Comparison of ENCODE assay signal across 24 cellular contexts in the genomic region with DNA sequence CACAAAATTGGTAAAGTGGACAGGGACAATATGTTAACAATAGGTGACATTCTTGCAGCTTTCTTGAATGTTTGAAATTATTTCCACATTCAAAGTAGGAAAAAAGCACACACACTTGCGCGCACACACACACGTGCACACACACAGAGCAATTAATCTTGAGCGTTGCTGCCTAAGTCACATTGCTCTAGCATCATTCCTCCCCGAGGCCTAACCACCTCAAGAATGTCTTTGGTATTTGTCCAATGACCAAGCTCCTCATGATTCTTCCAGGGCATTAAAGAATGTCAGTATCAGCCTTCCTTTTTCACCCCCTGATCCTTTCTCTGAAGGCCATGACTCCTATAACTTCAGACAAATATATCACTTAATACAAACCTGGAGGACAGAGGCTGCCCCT.
DNase-seq lines count a peak whose midpoint lies in the region; ATAC-seq and TF ChIP-seq lines count a peak whose summit lies in the region.
"Had no signal": no experiment of that assay in that cellular context is flagged by ENCODE, and none has a peak within 500 bp of the region (broad histone marks: within the 10 kb centered on the region; RNA-seq: fewer than 3 reads in every experiment).

No MANE protein-coding gene starts in this region.

- H4K91ac ChIP-seq in mesenchymal stem cell (ENCODE audit: low read length) = no peak overlapping the region

- no peak overlapping the region for H2BK120ac ChIP-seq in mesenchymal stem cell (ENCODE audit: low read depth, low read length)

- no peaks in the 10 kb centered on the region for H3K4me1 ChIP-seq in mesenchymal stem cell (ENCODE audit: control insufficient read depth, insufficient read depth, low read depth, low read length)
- H3K4me1 ChIP-seq: Caco-2, esophagus squamous epithelium, tibial nerve had no signal

- no peak overlapping the region for H3K23ac ChIP-seq in mesenchymal stem cell (ENCODE audit: low read length in 2 of 2)

- H2BK12ac ChIP-seq in mesenchymal stem cell (ENCODE audit: low read length in 2 of 2) = no peak overlapping the region

- H3K9ac ChIP-seq in mesenchymal stem cell (ENCODE audit: low read length) = no peak overlapping the region

- no peak overlapping the region for H3K4me3 Mint-ChIP-seq in activated CD8-positive, alpha-beta T cell treated with anti-CD3 and anti-CD28 coated beads, Interleukin-2, amount 10 ng/mL, durations not matched to agents 7 days and 5 days
- H3K4me3 Mint-ChIP-seq: activated naive CD8-positive, alpha-beta T cell treated with anti-CD3 and anti-CD28 coated beads, Interleukin-2, amount 10 ng/mL, durations not matched to agents 7 days and 5 days; B cell; memory B cell; naive thymus-derived CD4-positive, alpha-beta T cell had no signal

- H4K8ac ChIP-seq in mesenchymal stem cell (ENCODE audit: low read length) = no peak overlapping the region

- no peak overlapping the region for H3K18ac ChIP-seq in mesenchymal stem cell (ENCODE audit: low read depth in 1 of 2, low read length in 2 of 2)

- TF ChIP-seq CTCF in GM13976 (IDR thresholded peaks at IDR 0.05; ENCODE audit: borderline replicate concordance, control extremely low read depth, extremely low read depth, insufficient read depth, missing control alignments) = no peak

- no peak overlapping the region for H3K4me3 ChIP-seq in mesenchymal stem cell (ENCODE audit: insufficient read depth in 1 of 2, low read depth in 1 of 2, low read length in 2 of 2)
- H3K4me3 ChIP-seq: esophagus squamous epithelium, tibial nerve had no signal

- no peak for ATAC-seq in activated CD8-positive, alpha-beta T cell treated with anti-CD3 and anti-CD28 coated beads, Interleukin-2, amount 10 ng/mL, durations not matched to agents 7 days and 5 days
- ATAC-seq: naive thymus-derived CD4-positive, alpha-beta T cell had no signal

- H2AK5ac ChIP-seq in mesenchymal stem cell (ENCODE audit: low read length, severe bottlenecking) = peak overlapping the region; percentile 45

- DNase-seq in AG20443 (ENCODE audit: low spot score) (peak; percentile 74), M059J (ENCODE audit: low read depth) (peak; percentile 82), dedifferentiated amniotic fluid mesenchymal stem cell (ENCODE audit: extremely low spot score) (peak; percentile 25), mesenchymal stem cell (peak; percentile 26), DMS53 (lab: John Stamatoyannopoulos, UW) (no peak), GM13976 (ENCODE audit: low spot score) (no peak)
- no peak for DNase-seq in stimulated activated CD4-positive, alpha-beta T cell treated with anti-CD3 and anti-CD28 coated beads, Interleukin-4, amount 100 ng/mL, for 24 hours
- no peak for DNase-seq in activated CD8-positive, alpha-beta T cell treated with anti-CD3 and anti-CD28 coated beads, Interleukin-2, amount 10 ng/mL, durations not matched to agents 7 days and 5 days
- DNase-seq: activated naive CD8-positive, alpha-beta T cell treated with anti-CD3 and anti-CD28 coated beads, Interleukin-2, amount 10 ng/mL, durations not matched to agents 7 days and 5 days; Caco-2; effector CD4-positive, alpha-beta T cell; esophagus squamous epithelium; GOT3; hippocampal formation; islet precursor cell; naive thymus-derived CD4-positive, alpha-beta T cell; NCI-H1417 treated with DMSO at 0.1 percent for 48 hours; NCI-H2171 treated with DMSO at 0.1 percent for 48 hours; NCI-H82; stimulated activated CD4-positive, alpha-beta T cell treated with anti-CD3 and anti-CD28 coated beads, Interleukin-1b, Interleukin-23, amount 100 ng/mL, for 48 hours; stimulated activated naive CD4-positive, alpha-beta T cell treated with Interleukin-2 at 50 U/mL for 16 hours had no signal

- H2BK5ac ChIP-seq in mesenchymal stem cell (ENCODE audit: low read depth, low read length, poor library complexity, severe bottlenecking) = no peak overlapping the region

- no peaks in the 10 kb centered on the region for H3K79me1 ChIP-seq in mesenchymal stem cell (replicated peaks; ENCODE audit: low read length, poor library complexity, severe bottlenecking)

- in situ Hi-C loops in GM13976 (cut with MboI; ENCODE audit: low sequenced_read_pairs, unreplicated experiment) = no loop called here

- no peak overlapping the region for H3K27ac Mint-ChIP-seq in activated CD8-positive, alpha-beta T cell treated with anti-CD3 and anti-CD28 coated beads, Interleukin-2, amount 10 ng/mL, durations not matched to agents 7 days and 5 days
- H3K27ac Mint-ChIP-seq: activated naive CD8-positive, alpha-beta T cell treated with anti-CD3 and anti-CD28 coated beads, Interleukin-2, amount 10 ng/mL, durations not matched to agents 7 days and 5 days; B cell; memory B cell; naive thymus-derived CD4-positive, alpha-beta T cell had no signal

- no peaks in the 10 kb centered on the region for H3K27me3 ChIP-seq in mesenchymal stem cell (ENCODE audit: control insufficient read depth in 1 of 2, insufficient read depth in 1 of 2, low read length in 2 of 2)
- H3K27me3 ChIP-seq: esophagus squamous epithelium, tibial nerve had no signal

- H3K4me2 ChIP-seq in mesenchymal stem cell (ENCODE audit: low read length, poor library complexity, severe bottlenecking) = no peak overlapping the region

- H3K14ac ChIP-seq in mesenchymal stem cell (ENCODE audit: low read length in 2 of 2) = no peak overlapping the region

- no peaks in the 10 kb centered on the region for H3K36me3 Mint-ChIP-seq in activated CD8-positive, alpha-beta T cell treated with anti-CD3 and anti-CD28 coated beads, Interleukin-2, amount 10 ng/mL, durations not matched to agents 7 days and 5 days (ENCODE audit: low read depth)
- H3K36me3 Mint-ChIP-seq: activated naive CD8-positive, alpha-beta T cell treated with anti-CD3 and anti-CD28 coated beads, Interleukin-2, amount 10 ng/mL, durations not matched to agents 7 days and 5 days; memory B cell had no signal

- no peak overlapping the region for H3K27ac ChIP-seq in mesenchymal stem cell (ENCODE audit: low read length, poor library complexity, severe bottlenecking)
- H3K27ac ChIP-seq: esophagus squamous epithelium, tibial nerve had no signal

- H3K36me3 ChIP-seq in mesenchymal stem cell (ENCODE audit: control insufficient read depth in 1 of 2, insufficient read depth in 2 of 2, low read depth in 1 of 2, low read length in 2 of 2) = no peaks in the 10 kb centered on the region
- H3K36me3 ChIP-seq: esophagus squamous epithelium, tibial nerve had no signal

- H2AFZ ChIP-seq in mesenchymal stem cell (ENCODE audit: low read depth, low read length) = no peak overlapping the region

- no peaks in the 10 kb centered on the region for H3K27me3 Mint-ChIP-seq in activated CD8-positive, alpha-beta T cell treated with anti-CD3 and anti-CD28 coated beads, Interleukin-2, amount 10 ng/mL, durations not matched to agents 7 days and 5 days (ENCODE audit: low read depth)
- H3K27me3 Mint-ChIP-seq: B cell; memory B cell; naive thymus-derived CD4-positive, alpha-beta T cell had no signal

- WGBS in mesenchymal stem cell = 78% methylated on average over 5 of the region's 5 CpGs

- no peak overlapping the region for H2BK15ac ChIP-seq in mesenchymal stem cell (ENCODE audit: low read depth, poor library complexity, severe bottlenecking)

- no peaks in the 10 kb centered on the region for H3K9me3 Mint-ChIP-seq in activated CD8-positive, alpha-beta T cell treated with anti-CD3 and anti-CD28 coated beads, Interleukin-2, amount 10 ng/mL, durations not matched to agents 7 days and 5 days (ENCODE audit: insufficient read depth)

- no peaks in the 10 kb centered on the region for H3K4me1 Mint-ChIP-seq in activated CD8-positive, alpha-beta T cell treated with anti-CD3 and anti-CD28 coated beads, Interleukin-2, amount 10 ng/mL, durations not matched to agents 7 days and 5 days (ENCODE audit: low read depth)
- H3K4me1 Mint-ChIP-seq: activated naive CD8-positive, alpha-beta T cell treated with anti-CD3 and anti-CD28 coated beads, Interleukin-2, amount 10 ng/mL, durations not matched to agents 7 days and 5 days; B cell; memory B cell; naive thymus-derived CD4-positive, alpha-beta T cell had no signal

- no peak overlapping the region for H3K4ac ChIP-seq in mesenchymal stem cell (ENCODE audit: low read depth in 1 of 2, low read length in 2 of 2)

- CTCF ChIA-PET in activated CD8-positive, alpha-beta T cell treated with anti-CD3 and anti-CD28 coated beads, Interleukin-2, amount 10 ng/mL, durations not matched to agents 7 days and 5 days (lab: Charles Lee) = no interaction called here

- POLR2A ChIA-PET in activated CD8-positive, alpha-beta T cell treated with anti-CD3 and anti-CD28 coated beads, Interleukin-2, amount 10 ng/mL, durations not matched to agents 7 days and 5 days (lab: Charles Lee) = no interaction called here

- H3K9me3 ChIP-seq in mesenchymal stem cell (ENCODE audit: control insufficient read depth, low read length) = no peaks in the 10 kb centered on the region
- H3K9me3 ChIP-seq: Caco-2, esophagus squamous epithelium, tibial nerve had no signal

Comparison
In these comparisons a context has a peak if more than half of its experiments do, and no peak if none do; other contexts are left out.
1. DNase-seq: peak in AG20443 (single experiment), M059J (single experiment), dedifferentiated amniotic fluid mesenchymal stem cell (single experiment) and mesenchymal stem cell (single experiment); none in DMS53 (single experiment), GM13976 (single experiment), stimulated activated CD4-positive, alpha-beta T cell treated with anti-CD3 and anti-CD28 coated beads, Interleukin-4, amount 100 ng/mL, for 24 hours (single experiment) and activated CD8-positive, alpha-beta T cell treated with anti-CD3 and anti-CD28 coated beads, Interleukin-2, amount 10 ng/mL, durations not matched to agents 7 days and 5 days (single experiment).